Comparison of ENCODE assay signal across 8 cellular contexts in the genomic region with DNA sequence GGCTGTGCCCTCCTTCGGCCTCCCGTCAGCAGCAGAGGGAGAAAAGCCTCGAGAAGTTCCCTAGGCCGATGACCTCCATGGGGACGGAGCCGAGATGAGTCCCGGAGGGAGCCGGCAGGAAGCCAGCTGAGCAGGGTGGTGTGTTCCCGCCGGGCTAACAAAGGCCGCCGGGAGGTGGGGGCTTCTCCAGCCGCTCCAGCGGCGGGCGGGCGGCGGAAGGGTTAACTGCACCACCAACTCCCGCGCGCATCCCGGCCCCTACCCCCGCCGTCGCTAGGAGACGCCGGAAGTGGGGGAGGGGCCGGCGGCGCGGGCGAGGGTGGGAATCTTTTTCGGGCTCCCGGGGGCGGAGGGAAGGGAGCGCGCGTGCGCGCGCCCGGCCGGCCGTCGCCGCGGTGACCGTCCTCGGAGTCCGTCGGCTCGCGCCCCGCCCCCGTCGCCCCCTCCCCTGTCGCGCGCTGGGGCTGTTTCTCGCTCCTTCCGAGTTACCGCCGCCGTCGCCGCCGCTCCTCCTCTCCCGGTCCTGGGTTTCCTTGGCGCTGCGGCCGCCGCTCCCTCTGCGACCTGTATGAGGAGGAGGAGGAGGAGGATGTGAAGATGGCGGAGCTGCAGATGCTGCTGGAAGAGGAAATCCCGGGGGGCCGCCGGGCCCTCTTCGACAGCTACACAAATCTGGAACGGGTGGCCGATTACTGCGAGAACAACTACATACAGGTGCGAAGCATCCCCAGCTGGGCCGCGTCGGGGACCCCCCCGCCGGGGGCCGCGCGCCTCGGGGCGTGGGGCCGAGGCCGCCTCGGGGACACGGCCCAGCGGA. TPM values are rescaled to one million over a fixed set of nuclear protein-coding genes. Genes with fewer than 3 reads are reported as not detected.
A peak's percentile ranks its signal among the peaks of the same experiment; 100 is the strongest.
DNase-seq lines count a peak whose midpoint lies in the region; ATAC-seq and TF ChIP-seq lines count a peak whose summit lies in the region.

A gene (plus strand): TSS at position 477 of the 817 bp plus-strand sequence. CDS start 121 bp downstream, at position 598.

- H3K36me3 ChIP-seq in BJ (ENCODE audit: control insufficient read depth, insufficient read depth, low read length), result no peaks in the 10 kb centered on the region

- no peaks in the 10 kb centered on the region for H3K27me3 ChIP-seq in BJ (ENCODE audit: control insufficient read depth, insufficient read depth, low read length)

- POLR2A ChIA-PET in BJ (lab: Charles Lee), result interaction anchor here (0.6 kb wide), 1 partner anchor 483 kb away, joined by 4 read pairs; no protein-coding TSS in a partner anchor
- POLR2A ChIA-PET in activated CD8-positive, alpha-beta memory T cell treated with anti-CD3 and anti-CD28 coated beads for 36 hours (lab: Charles Lee), result interaction anchor here (0.7 kb wide), 1 partner anchor 213 kb away, joined by 3 read pairs; no protein-coding TSS in a partner anchor

- ATAC-seq in HG03460 (IDR thresholded peaks at IDR 0.05; ENCODE audit: unreplicated experiment), result peak; percentile 52
- ATAC-seq in effector memory CD8-positive, alpha-beta T cell (replicated peaks), result peak; percentile 71

- peak within 1 kb of the TSS; percentile 73 to 84 for H3K4me3 Mint-ChIP-seq in effector memory CD8-positive, alpha-beta T cell

- TF ChIP-seq CTCF in BJ (IDR thresholded peaks at IDR 0.05; ENCODE audit: insufficient read depth, low read depth, low read length), result no peak

- peak within 1 kb of the TSS; percentile 74 for H3K4me3 ChIP-seq in BJ (ENCODE audit: low read depth, low read length)

- peak within 1 kb of the TSS; percentile 78 to 87 for H3K27ac Mint-ChIP-seq in effector memory CD8-positive, alpha-beta T cell

- CTCF ChIA-PET in BJ (lab: Yijun Ruan, JAX), result no interaction called here
- CTCF ChIA-PET in activated CD8-positive, alpha-beta memory T cell treated with anti-CD3 and anti-CD28 coated beads for 36 hours (lab: Charles Lee), result interaction anchor here (0.6 kb wide), 1 partner anchor 13 kb away, joined by 3 read pairs; no protein-coding TSS in a partner anchor

- H3K36me3 Mint-ChIP-seq in effector memory CD8-positive, alpha-beta T cell (ENCODE audit: insufficient read depth), result peaks cover 4% of the 10 kb centered on the region

- DNase-seq in BJ (ENCODE audit: low read depth) (no peak), GM19240 (ENCODE audit: insufficient read length, low spot score) (peak; percentile 41), NCI-H82 (lab: John Stamatoyannopoulos, UW) (peak; percentile 97), medulla oblongata (ENCODE audit: extremely low spot score) (peak; percentile 92)
- DNase-seq in effector memory CD8-positive, alpha-beta T cell, result peak; percentile 16 to 29 (median 20)
- peak; percentile 24 to 57 (median 43) for DNase-seq in stimulated activated CD4-positive, alpha-beta T cell treated with anti-CD3 and anti-CD28 coated beads, TNF-alpha, amount 100 ng/mL, for 48 hours (ENCODE audit: low read depth in 3 of 3)

- no peaks in the 10 kb centered on the region for H3K9me3 Mint-ChIP-seq in effector memory CD8-positive, alpha-beta T cell

- H3K4me1 Mint-ChIP-seq in effector memory CD8-positive, alpha-beta T cell (ENCODE audit: low read depth in 2 of 2), result peaks cover 19 to 27% of the 10 kb centered on the region in 2 donors

- H3K27me3 Mint-ChIP-seq in effector memory CD8-positive, alpha-beta T cell, result no peaks in the 10 kb centered on the region

RNA-seq across cellular contexts. Expression of the gene that starts here (rescaled TPM):
- polyA plus RNA-seq in BJ (2011; rRNA removed), result 36.1 and 56.2 TPM in 2 replicates
- 31.3 and 33.4 TPM in 2 replicates for polyA minus RNA-seq in BJ (2011; rRNA and poly(A)+ RNA removed)
- 10 to 100 TPM; 31.3 to 35.2 TPM for total RNA-seq in activated CD8-positive, alpha-beta memory T cell treated with anti-CD3 and anti-CD28 coated beads for 36 hours
